21 cellular contexts compared by ENCODE assay signal in the genomic region with DNA sequence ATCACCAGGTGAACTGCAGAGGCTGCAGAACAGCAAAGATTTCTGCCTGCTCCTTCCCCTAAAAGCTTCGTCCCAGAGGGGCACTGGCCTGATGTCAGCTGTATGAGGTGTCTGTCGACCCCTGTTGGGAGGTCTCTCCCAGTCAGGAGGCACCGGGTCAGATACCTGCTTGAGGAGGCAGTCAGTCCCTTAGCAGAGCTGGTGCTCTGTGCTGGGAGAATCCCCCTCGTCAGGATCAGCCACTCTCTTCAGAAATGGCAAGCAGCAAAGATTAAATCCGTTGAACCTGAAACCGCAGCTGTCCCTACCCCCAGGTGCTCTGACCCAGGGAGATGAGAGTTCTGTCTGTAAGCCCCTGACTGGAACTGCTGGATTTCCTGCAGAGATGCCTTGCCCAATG.
"Had no signal": no experiment of that assay in that cellular context is flagged by ENCODE, and none has a peak within 500 bp of the region (broad histone marks: within the 10 kb centered on the region; RNA-seq: fewer than 3 reads in every experiment).

No MANE protein-coding gene starts in this region.

- H3K27ac Mint-ChIP-seq: activated B cell treated with CpG ODN at 0.5 μM for 24 hours; activated CD4-positive, alpha-beta T cell treated with anti-CD3 and anti-CD28 coated beads, Interleukin-2, amount 10 ng/mL, durations not matched to agents 24 days and 14 days; activated CD8-positive, alpha-beta memory T cell treated with anti-CD3 and anti-CD28 coated beads, Interleukin-2, amount 10 ng/mL, durations not matched to agents 7 days and 5 days; activated naive CD4-positive, alpha-beta T cell treated with anti-CD3 and anti-CD28 coated beads, Interleukin-2, amount 50 U/mL, for 24 hours; activated T-cell treated with anti-CD3 and anti-CD28 coated beads, Interleukin-2, amount 50 U/mL, for 24 hours; activated T-helper 1 cell treated with anti-CD3 and anti-CD28 coated beads, Interleukin-12 subunit alpha, Interleukin-12 subunit beta, Interleukin-2, Interleukin-4 antibody, amounts not matched to agents 30 ng/mL and 10 ng/mL and 1 ng/mL, durations not matched to agents 14 hours and 24 hours and 36 hours; T-helper 1 cell treated with Interleukin-12 subunit alpha and Interleukin-12 subunit beta and Interleukin-4 antibody, amounts not matched to agents 30 μg/mL and 1 μg/mL, for 36 hours had no signal

- H3K36me3 ChIP-seq: Peyer's patch had no signal

- H3K4me1 Mint-ChIP-seq: activated B cell treated with CpG ODN at 0.5 μM for 24 hours; activated CD4-positive, alpha-beta T cell treated with anti-CD3 and anti-CD28 coated beads, Interleukin-2, amount 10 ng/mL, durations not matched to agents 24 days and 14 days; activated CD8-positive, alpha-beta memory T cell treated with anti-CD3 and anti-CD28 coated beads, Interleukin-2, amount 10 ng/mL, durations not matched to agents 7 days and 5 days; activated naive CD4-positive, alpha-beta T cell treated with anti-CD3 and anti-CD28 coated beads, Interleukin-2, amount 50 U/mL, for 24 hours had no signal

- H3K4me3 Mint-ChIP-seq: activated B cell treated with CpG ODN at 0.5 μM for 24 hours; activated CD4-positive, alpha-beta T cell treated with anti-CD3 and anti-CD28 coated beads, Interleukin-2, amount 10 ng/mL, durations not matched to agents 24 days and 14 days; activated CD8-positive, alpha-beta memory T cell treated with anti-CD3 and anti-CD28 coated beads, Interleukin-2, amount 10 ng/mL, durations not matched to agents 7 days and 5 days; activated naive CD4-positive, alpha-beta T cell treated with anti-CD3 and anti-CD28 coated beads, Interleukin-2, amount 50 U/mL, for 24 hours; activated T-cell treated with anti-CD3 and anti-CD28 coated beads, Interleukin-2, amount 50 U/mL, for 24 hours; activated T-helper 1 cell treated with anti-CD3 and anti-CD28 coated beads, Interleukin-12 subunit alpha, Interleukin-12 subunit beta, Interleukin-2, Interleukin-4 antibody, amounts not matched to agents 30 ng/mL and 10 ng/mL and 1 ng/mL, durations not matched to agents 14 hours and 24 hours and 36 hours; T-helper 1 cell treated with Interleukin-12 subunit alpha and Interleukin-12 subunit beta and Interleukin-4 antibody, amounts not matched to agents 30 μg/mL and 1 μg/mL, for 36 hours had no signal

- H3K9me3 Mint-ChIP-seq: activated T-helper 1 cell treated with anti-CD3 and anti-CD28 coated beads, Interleukin-12 subunit alpha, Interleukin-12 subunit beta, Interleukin-2, Interleukin-4 antibody, amounts not matched to agents 30 ng/mL and 10 ng/mL and 1 ng/mL, durations not matched to agents 14 hours and 24 hours and 36 hours; T-helper 1 cell treated with Interleukin-12 subunit alpha and Interleukin-12 subunit beta and Interleukin-4 antibody, amounts not matched to agents 30 μg/mL and 1 μg/mL, for 36 hours had no signal

- DNase-seq: activated B cell treated with CpG ODN at 0.5 μM for 24 hours; activated CD4-positive, alpha-beta T cell treated with anti-CD3 and anti-CD28 coated beads for 1 hour; activated CD4-positive, alpha-beta T cell treated with anti-CD3 and anti-CD28 coated beads, Interleukin-2, amount 10 ng/mL, durations not matched to agents 24 days and 14 days; activated CD4-positive, alpha-beta T cell treated with anti-CD3 and anti-CD28 coated beads, Interleukin-2, amount 50 U/mL, for 48 hours; activated CD8-positive, alpha-beta memory T cell treated with anti-CD3 and anti-CD28 coated beads, Interleukin-2, amount 10 ng/mL, durations not matched to agents 7 days and 5 days; activated effector memory CD4-positive, alpha-beta T cell treated with Interleukin-2 at 50 U/mL for 16 hours; activated naive CD4-positive, alpha-beta T cell; activated T-cell treated with anti-CD3 and anti-CD28 coated beads, Interleukin-2, amount 50 U/mL, for 24 hours; aorta; central memory CD4-positive, alpha-beta T cell; KG1; NCI-H1048; NCI-H1694; NCI-H2107; NCI-H748 treated with DMSO at 0.1 percent for 48 hours; NK-92 treated with Interleukin-12 subunit alpha and Interleukin-12 subunit beta, amount 100 ng/mL, for 24 hours; Peyer's patch had no signal

- H3K4me3 ChIP-seq: Peyer's patch had no signal

- H3K9me3 ChIP-seq: Peyer's patch had no signal

- H3K27me3 Mint-ChIP-seq: activated B cell treated with CpG ODN at 0.5 μM for 24 hours; activated CD4-positive, alpha-beta T cell treated with anti-CD3 and anti-CD28 coated beads, Interleukin-2, amount 10 ng/mL, durations not matched to agents 24 days and 14 days; activated CD8-positive, alpha-beta memory T cell treated with anti-CD3 and anti-CD28 coated beads, Interleukin-2, amount 10 ng/mL, durations not matched to agents 7 days and 5 days; activated naive CD4-positive, alpha-beta T cell treated with anti-CD3 and anti-CD28 coated beads, Interleukin-2, amount 50 U/mL, for 24 hours; activated T-cell treated with anti-CD3 and anti-CD28 coated beads, Interleukin-2, amount 50 U/mL, for 24 hours had no signal

- H3K36me3 Mint-ChIP-seq: activated CD8-positive, alpha-beta memory T cell treated with anti-CD3 and anti-CD28 coated beads, Interleukin-2, amount 10 ng/mL, durations not matched to agents 7 days and 5 days; activated naive CD4-positive, alpha-beta T cell treated with anti-CD3 and anti-CD28 coated beads, Interleukin-2, amount 50 U/mL, for 24 hours had no signal

- H3K4me1 ChIP-seq: Peyer's patch had no signal

- H3K27ac ChIP-seq: Peyer's patch had no signal

- FAIRE-seq: bronchial epithelial cell had no signal

- ATAC-seq: activated CD8-positive, alpha-beta memory T cell treated with anti-CD3 and anti-CD28 coated beads, Interleukin-2, amount 10 ng/mL, durations not matched to agents 7 days and 5 days had no signal

- H3K27me3 ChIP-seq: Peyer's patch had no signal
